In the genomic region with DNA sequence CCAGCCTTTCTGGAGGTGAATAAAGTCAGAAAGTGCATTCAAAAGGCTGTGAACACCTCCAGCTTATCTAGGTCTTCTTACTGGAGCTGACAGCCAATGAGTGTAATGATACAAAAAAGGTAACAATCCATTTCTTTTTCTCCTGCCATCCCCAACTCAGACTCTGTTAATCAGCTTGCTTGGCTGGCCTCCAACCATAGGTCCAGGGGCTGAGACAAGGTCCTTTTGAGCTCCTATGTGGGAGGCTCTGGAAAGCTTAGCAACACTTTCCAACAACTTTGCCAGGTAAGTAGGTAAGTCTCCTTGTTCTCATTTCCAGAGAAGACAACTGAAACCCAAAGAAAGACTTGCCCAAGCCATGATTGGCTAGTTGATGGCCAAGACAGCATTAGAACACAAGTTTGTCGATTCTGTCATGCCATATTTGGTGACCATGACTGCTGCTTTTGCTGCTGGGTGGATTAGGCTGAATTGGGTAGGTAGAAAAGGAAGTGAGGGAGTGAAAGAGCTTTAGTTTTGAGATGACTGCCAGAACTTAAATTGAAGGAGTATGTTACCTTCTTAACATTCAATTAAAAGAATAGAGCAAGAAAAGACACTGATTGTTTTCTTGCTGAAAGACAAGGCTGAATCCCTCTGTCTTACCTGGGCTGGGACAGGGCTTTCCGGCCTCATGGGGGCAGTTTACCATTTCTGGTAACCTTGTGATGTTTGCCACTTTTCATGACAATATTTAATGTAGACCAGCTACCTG, we compare ENCODE assay signal across 13 cellular contexts. TPM values are rescaled to one million over a fixed set of nuclear protein-coding genes. Genes with fewer than 3 reads are reported as not detected.
DNase-seq lines count a peak whose midpoint lies in the region; ATAC-seq and TF ChIP-seq lines count a peak whose summit lies in the region.
"Had no signal": no experiment of that assay in that cellular context is flagged by ENCODE, and none has a peak within 500 bp of the region (broad histone marks: within the 10 kb centered on the region; RNA-seq: fewer than 3 reads in every experiment).

No MANE protein-coding gene starts in this region.

- CTCF ChIA-PET in PC-3 (lab: Charles Lee): no interaction called here

- peaks cover 8 to 52% (median 21%) of the 10 kb centered on the region in 4 donors for H3K4me1 Mint-ChIP-seq in CD4-positive, CD25-positive, alpha-beta regulatory T cell
- no peaks in the 10 kb centered on the region for H3K4me1 Mint-ChIP-seq in endodermal cell
- H3K4me1 Mint-ChIP-seq in nephron progenitor cell: no peaks in the 10 kb centered on the region

- H3K27ac Mint-ChIP-seq in CD4-positive, CD25-positive, alpha-beta regulatory T cell: peak overlapping the region in 2 of 3 donors; percentile 9 to 93
- H3K27ac Mint-ChIP-seq in endodermal cell: no peak overlapping the region
- no peak overlapping the region for H3K27ac Mint-ChIP-seq in nephron progenitor cell
- H3K27ac Mint-ChIP-seq: WTC11 had no signal

- in situ Hi-C loops in KBM-7 (cut with MboI; ENCODE audit: low pct_unique_long_range_greater_than_20kb, low sequenced_read_pairs): loop anchor here (25.0 kb wide), 1 partner anchor 430 kb away; no protein-coding TSS in a partner anchor

- DNase-seq in CD4-positive, CD25-positive, alpha-beta regulatory T cell: peak in 1 of 3 donors; percentile 41
- DNase-seq in KBM-7 (peak; percentile 65), endodermal cell (no peak), H4 (ENCODE audit: low spot score) (no peak), nephron progenitor cell (no peak), NCI-H2171 treated with DMSO at 0.1 percent for 48 hours (lab: John Stamatoyannopoulos, UW) (no peak), PC-3 (no peak)
- DNase-seq: NCI-H526; stimulated activated CD8-positive, alpha-beta memory T cell treated with anti-CD3 and anti-CD28 coated beads, Interleukin-4, amount 100 ng/mL, for 48 hours had no signal

- no peaks in the 10 kb centered on the region for H4K20me1 ChIP-seq in PC-3 (ENCODE audit: low read length)

- no peaks in the 10 kb centered on the region for H3K36me3 ChIP-seq in CD4-positive, CD25-positive, alpha-beta regulatory T cell (ENCODE audit: control insufficient read depth, insufficient read depth, low read length)
- H3K36me3 ChIP-seq in endodermal cell (ENCODE audit: control insufficient read depth, insufficient read depth, low read length) (no peaks in the 10 kb centered on the region), PC-3 (ENCODE audit: low read depth, low read length) (no peaks in the 10 kb centered on the region)
- H3K36me3 ChIP-seq: pancreas had no signal

- POLR2A ChIA-PET in PC-3 (lab: Charles Lee; ENCODE audit: unreplicated experiment): no interaction called here

- no peaks in the 10 kb centered on the region for H3K79me2 ChIP-seq in PC-3 (ENCODE audit: low read length)

- H3K27me3 Mint-ChIP-seq in CD4-positive, CD25-positive, alpha-beta regulatory T cell: no peaks in the 10 kb centered on the region
- H3K27me3 Mint-ChIP-seq in endodermal cell (ENCODE audit: insufficient read depth): peaks cover 3% of the 10 kb centered on the region
- no peaks in the 10 kb centered on the region for H3K27me3 Mint-ChIP-seq in nephron progenitor cell (ENCODE audit: low read depth, poor library complexity)

- TF ChIP-seq CTCF in endodermal cell (conservative IDR thresholded peaks at IDR 0.05) (peak; percentile 22), nephron progenitor cell (IDR thresholded peaks at IDR 0.05) (no peak), PC-3 (conservative IDR thresholded peaks at IDR 0.05; ENCODE audit: low read depth, low read length) (no peak)

- no peaks in the 10 kb centered on the region for H3K27me3 ChIP-seq in CD4-positive, CD25-positive, alpha-beta regulatory T cell (ENCODE audit: control insufficient read depth, insufficient read depth, low read length)
- H3K27me3 ChIP-seq in endodermal cell (ENCODE audit: control insufficient read depth, insufficient read depth, low read length, poor library complexity, severe bottlenecking): no peaks in the 10 kb centered on the region
- H3K27me3 ChIP-seq in PC-3 (ENCODE audit: low read length): no peaks in the 10 kb centered on the region
- H3K27me3 ChIP-seq: pancreas had no signal

- peaks cover 0 to 1% (median 0%) of the 10 kb centered on the region in 7 donors for H3K9me3 Mint-ChIP-seq in CD4-positive, CD25-positive, alpha-beta regulatory T cell
- H3K9me3 Mint-ChIP-seq in endodermal cell (peaks cover 28% of the 10 kb centered on the region), nephron progenitor cell (peaks cover 28% of the 10 kb centered on the region)
- H3K9me3 Mint-ChIP-seq: WTC11 had no signal

- intact Hi-C loops in PC-3 (cut with micrococcal nuclease): no loop called here

- WGBS in endodermal cell (ENCODE audit: insufficient coverage in 1 of 2, insufficient read length in 1 of 2), 2 experiments: 90 to 91% methylated on average over 2 of the region's 2 CpGs

- no peaks in the 10 kb centered on the region for H3K9me3 ChIP-seq in CD4-positive, CD25-positive, alpha-beta regulatory T cell (ENCODE audit: control insufficient read depth in 2 of 2, low read length in 2 of 2)
- H3K9me3 ChIP-seq in endodermal cell (ENCODE audit: control insufficient read depth, low read length): no peaks in the 10 kb centered on the region
- H3K9me3 ChIP-seq in PC-3 (ENCODE audit: low read length): no peaks in the 10 kb centered on the region
- H3K9me3 ChIP-seq: pancreas had no signal

- BruUV-seq in PC-3 (replicated peaks; lab: Mats Ljungman, UMichigan): no TSS peak

- H3K4me3 Mint-ChIP-seq in CD4-positive, CD25-positive, alpha-beta regulatory T cell: peak overlapping the region in 1 of 4 donors; percentile 2
- H3K4me3 Mint-ChIP-seq in endodermal cell (no peak overlapping the region), nephron progenitor cell (no peak overlapping the region)
- H3K4me3 Mint-ChIP-seq: WTC11 had no signal

- H3F3A ChIP-seq in PC-3 (ENCODE audit: low read length, unreplicated experiment): no peaks in the 10 kb centered on the region

- H3K4me3 ChIP-seq in CD4-positive, CD25-positive, alpha-beta regulatory T cell (ENCODE audit: low read depth, low read length): no peak overlapping the region
- no peak overlapping the region for H3K4me3 ChIP-seq in endodermal cell (ENCODE audit: low read length)
- H3K4me3 ChIP-seq in PC-3 (ENCODE audit: low read length): no peak overlapping the region

- H3K9ac ChIP-seq in endodermal cell (ENCODE audit: extremely low read depth, low read length, poor library complexity, severe bottlenecking): no peak overlapping the region
- no peak overlapping the region for H3K9ac ChIP-seq in PC-3 (ENCODE audit: low read length)

- H3K27ac ChIP-seq in CD4-positive, CD25-positive, alpha-beta regulatory T cell (ENCODE audit: insufficient read depth, low read length, poor library complexity, severe bottlenecking): no peak overlapping the region
- H3K27ac ChIP-seq in endodermal cell (ENCODE audit: low read depth, low read length) (no peak overlapping the region), PC-3 (ENCODE audit: low read length) (no peak overlapping the region)

- H3K36me3 Mint-ChIP-seq in CD4-positive, CD25-positive, alpha-beta regulatory T cell: no peaks in the 10 kb centered on the region
- H3K36me3 Mint-ChIP-seq in endodermal cell (ENCODE audit: low read depth): no peaks in the 10 kb centered on the region
- no peaks in the 10 kb centered on the region for H3K36me3 Mint-ChIP-seq in nephron progenitor cell (ENCODE audit: low read depth)
- H3K36me3 Mint-ChIP-seq: WTC11 had no signal

- H3K4me1 ChIP-seq in CD4-positive, CD25-positive, alpha-beta regulatory T cell (ENCODE audit: control insufficient read depth, insufficient read depth, low read length, poor library complexity, severe bottlenecking): peaks cover 24% of the 10 kb centered on the region
- no peaks in the 10 kb centered on the region for H3K4me1 ChIP-seq in endodermal cell (ENCODE audit: control insufficient read depth, insufficient read depth, low read length)
- H3K4me1 ChIP-seq in PC-3 (ENCODE audit: insufficient read depth, low read length): no peaks in the 10 kb centered on the region
- H3K4me1 ChIP-seq: pancreas had no signal

- H3K4me2 ChIP-seq in PC-3 (ENCODE audit: low read length): no peak overlapping the region

- no peak for ATAC-seq in CD4-positive, CD25-positive, alpha-beta regulatory T cell (ENCODE audit: low read depth in 2 of 2)
- peak; percentile 32 for ATAC-seq in GM18868 (IDR thresholded peaks at IDR 0.05; ENCODE audit: unreplicated experiment)
- no peak for ATAC-seq in PC-3
- ATAC-seq: WTC11 had no signal

- H3K9me2 ChIP-seq in PC-3 (replicated peaks; ENCODE audit: low read length): no peaks in the 10 kb centered on the region

- H2AFZ ChIP-seq in PC-3 (ENCODE audit: low read length): no peak overlapping the region

RNA-seq across cellular contexts. Expression of gene VSIG4, which starts 22.8 kb away (rescaled TPM):
- not detected for total RNA-seq in CD4-positive, CD25-positive, alpha-beta regulatory T cell
- polyA plus RNA-seq in CD4-positive, CD25-positive, alpha-beta regulatory T cell: not detected
- not detected for total RNA-seq in endodermal cell
- polyA plus RNA-seq in endodermal cell (2013, experiment 1 of 2): not detected
- not detected for polyA plus RNA-seq in endodermal cell (2013, experiment 2 of 2)
- total RNA-seq in H4 (2014; rRNA removed; shearing (Covaris generic)): not detected in 2 replicates
- total RNA-seq in PC-3 (2014; rRNA removed): not detected in 2 replicates
- total RNA-seq: HT-29 had no signal

Comparison
In these comparisons a context has a peak if more than half of its experiments do, and no peak if none do; other contexts are left out.
1. H3K27ac Mint-ChIP-seq: peak in CD4-positive, CD25-positive, alpha-beta regulatory T cell (2 of 3); none in endodermal cell (single experiment) and nephron progenitor cell (single experiment).